Comparison of ENCODE assay signal across 14 cellular contexts in genomic region chr6:52990342-52990741, GRCh38. TPM values are rescaled to one million over a fixed set of nuclear protein-coding genes. Genes with fewer than 3 reads are reported as not detected.
DNase-seq lines count a peak whose midpoint lies in the region; ATAC-seq, FAIRE-seq and TF ChIP-seq lines count a peak whose summit lies in the region.
"Had no signal": no experiment of that assay in that cellular context is flagged by ENCODE, and none has a peak within 500 bp of the region (broad histone marks: within the 10 kb centered on the region; RNA-seq: fewer than 3 reads in every experiment).

No MANE protein-coding gene starts in this region.

- H3K4me2 ChIP-seq in GM23338 = no peak overlapping the region
- H3K4me2 ChIP-seq in keratinocyte (ENCODE audit: control insufficient read depth, extremely low read depth, insufficient read depth, low read depth, low read length) = peak overlapping the region; percentile 17

- dilution Hi-C loops in keratinocyte (cut with MboI; ENCODE audit: extremely low pct_ligation_motif_present, low sequenced_read_pairs) = no loop called here

- H3K27me3 ChIP-seq in GM23338 (ENCODE audit: insufficient read depth) (no peaks in the 10 kb centered on the region), keratinocyte (ENCODE audit: control insufficient read depth, extremely low read depth, insufficient read depth, low read length) (no peaks in the 10 kb centered on the region)
- H3K27me3 ChIP-seq: testis had no signal

- H3K9me2 ChIP-seq in GM23338 (ENCODE audit: insufficient read depth) = no peaks in the 10 kb centered on the region

- DNase-seq in Caki2 (ENCODE audit: low read depth) (peak; percentile 25), GM23338 (ENCODE audit: low spot score) (no peak), keratinocyte (ENCODE audit: low read depth, low spot score) (peak; percentile 7), COLO829 (ENCODE audit: low spot score) (no peak), NCI-H82 treated with DMSO at 0.1 percent for 48 hours (lab: John Stamatoyannopoulos, UW; ENCODE audit: unreplicated experiment) (no peak)
- DNase-seq: activated CD4-positive, alpha-beta T cell treated with anti-CD3 and anti-CD28 coated beads, Interleukin-2, amount 50 U/mL, for 4 hours; H7; mesenchymal stem cell; NCI-H187; NCI-H82; testis had no signal

- no peak overlapping the region for H3K4me3 ChIP-seq in GM23338
- H3K4me3 ChIP-seq in keratinocyte (ENCODE audit: control insufficient read depth in 2 of 3, extremely low read depth in 1 of 3, insufficient read depth in 2 of 3, low read depth in 1 of 3, low read length in 3 of 3) = no peak overlapping the region
- H3K4me3 ChIP-seq: SK-N-MC, testis had no signal

- H3K4me3 Mint-ChIP-seq in GM23338 = no peak overlapping the region
- peak overlapping the region; percentile 60 for H3K4me3 Mint-ChIP-seq in activated T-helper 17 cell treated with anti-CD3 and anti-CD28 coated beads, Interleukin-2, amount 50 U/mL, for 72 hours

- in situ Hi-C loops in Caki2 (cut with HindIII; ENCODE audit: low pct_unique_long_range_greater_than_20kb, low sequenced_read_pairs) = no loop called here

- no peaks in the 10 kb centered on the region for H3K9me3 ChIP-seq in keratinocyte (ENCODE audit: control insufficient read depth, low read depth, low read length)
- H3K9me3 ChIP-seq: testis had no signal

- H3K79me2 ChIP-seq in GM23338 (replicated peaks; ENCODE audit: insufficient read depth) = no peaks in the 10 kb centered on the region
- H3K79me2 ChIP-seq in keratinocyte (ENCODE audit: control insufficient read depth, insufficient read depth, low read length) = no peaks in the 10 kb centered on the region

- H3K27ac Mint-ChIP-seq in GM23338 = peak overlapping the region; percentile 22; the same call in 1 of the 2 replicates
- peak overlapping the region; percentile 97 for H3K27ac Mint-ChIP-seq in activated T-helper 17 cell treated with anti-CD3 and anti-CD28 coated beads, Interleukin-2, amount 50 U/mL, for 72 hours

- peaks cover 4% of the 10 kb centered on the region for H3K36me3 Mint-ChIP-seq in GM23338 (ENCODE audit: low read depth)
- H3K36me3 Mint-ChIP-seq in activated T-helper 17 cell treated with anti-CD3 and anti-CD28 coated beads, Interleukin-2, amount 50 U/mL, for 72 hours (ENCODE audit: low read depth) = peaks cover 25% of the 10 kb centered on the region

- H3F3A ChIP-seq in GM23338 (replicated peaks; ENCODE audit: low read depth) = no peaks in the 10 kb centered on the region

- H3K9ac ChIP-seq in keratinocyte (ENCODE audit: control insufficient read depth, extremely low read depth, insufficient read depth, low read length) = no peak overlapping the region

- TF ChIP-seq CTCF in GM23338 (conservative IDR thresholded peaks at IDR 0.05; ENCODE audit: low read depth in 2 of 2) (no peak), keratinocyte (optimal IDR thresholded peaks at IDR 0.05 in 1 of 3, IDR thresholded peaks at IDR 0.05 in 1 of 3, conservative IDR thresholded peaks at IDR 0.05 in 1 of 3; ENCODE audit: extremely low read depth in 1 of 3, insufficient read depth in 2 of 3, low read length in 3 of 3) (no peak)

- H2AFZ ChIP-seq in GM23338 (no peak overlapping the region), keratinocyte (ENCODE audit: control insufficient read depth, low read length) (no peak overlapping the region)

- peaks cover 10% of the 10 kb centered on the region for H3K27me3 Mint-ChIP-seq in GM23338 (ENCODE audit: insufficient read depth, low read depth, poor library complexity)
- H3K27me3 Mint-ChIP-seq in activated T-helper 17 cell treated with anti-CD3 and anti-CD28 coated beads, Interleukin-2, amount 50 U/mL, for 72 hours = peaks cover 13% of the 10 kb centered on the region

- ATAC-seq in GM23338 (no peak), GM21381 (IDR thresholded peaks at IDR 0.05; ENCODE audit: unreplicated experiment) (no peak)
- peak; percentile 70 for ATAC-seq in activated T-helper 17 cell treated with anti-CD3 and anti-CD28 coated beads, Interleukin-2, amount 50 U/mL, for 72 hours (replicated peaks)

- H3K9me1 ChIP-seq in keratinocyte (ENCODE audit: control insufficient read depth, extremely low read depth, insufficient read depth, low read length) = no peaks in the 10 kb centered on the region

- H3K36me3 ChIP-seq in GM23338 (ENCODE audit: insufficient read depth) = no peaks in the 10 kb centered on the region
- peaks cover 3 to 6% of the 10 kb centered on the region in 2 experiments for H3K36me3 ChIP-seq in keratinocyte (ENCODE audit: control insufficient read depth in 2 of 2, extremely low read depth in 1 of 2, insufficient read depth in 2 of 2, low read length in 2 of 2)

- peaks cover 20% of the 10 kb centered on the region; the same call in 2 of the 3 replicates for H3K4me1 Mint-ChIP-seq in GM23338
- H3K4me1 Mint-ChIP-seq in activated T-helper 17 cell treated with anti-CD3 and anti-CD28 coated beads, Interleukin-2, amount 50 U/mL, for 72 hours = peaks cover 33% of the 10 kb centered on the region

- peaks cover 11% of the 10 kb centered on the region; the same call in 1 of the 2 replicates for H3K4me1 ChIP-seq in GM23338 (ENCODE audit: insufficient read depth)
- peaks cover 18% of the 10 kb centered on the region for H3K4me1 ChIP-seq in keratinocyte (ENCODE audit: control insufficient read depth, extremely low read depth, insufficient read depth, low read length)

- FAIRE-seq in keratinocyte (lab: Jason Lieb, UNC) = no peak

- 0 out of 2 replicates have a peak, but pooled peaks cover 3% of the 10 kb centered on the region for H4K20me1 ChIP-seq in GM23338 (replicated peaks; ENCODE audit: insufficient read depth)
- no peaks in the 10 kb centered on the region for H4K20me1 ChIP-seq in keratinocyte (ENCODE audit: control insufficient read depth, extremely low read depth, insufficient read depth, low read length)

- H3K27ac ChIP-seq in GM23338 (ENCODE audit: low read depth) = no peak overlapping the region
- H3K27ac ChIP-seq in keratinocyte (ENCODE audit: control insufficient read depth, insufficient read depth, low read length) = no peak overlapping the region
- H3K27ac ChIP-seq: SK-N-MC had no signal

- H3K9me3 Mint-ChIP-seq in GM23338 = peaks cover 2% of the 10 kb centered on the region; the same call in 2 of the 3 replicates
- no peaks in the 10 kb centered on the region for H3K9me3 Mint-ChIP-seq in activated T-helper 17 cell treated with anti-CD3 and anti-CD28 coated beads, Interleukin-2, amount 50 U/mL, for 72 hours

TF ChIP-seq in GM23338, 12 proteins besides CTCF, POLR2A, EP300 and RAD21 (continues in another document):
- TF ChIP-seq STAT1 (IDR thresholded peaks at IDR 0.05; ENCODE audit: unreplicated experiment) (no peak), NANOG (IDR thresholded peaks at IDR 0.05; ENCODE audit: borderline replicate concordance) (no peak), EZH2 (IDR thresholded peaks at IDR 0.05; ENCODE audit: low read depth, unreplicated experiment) (no peak), REST (IDR thresholded peaks at IDR 0.05; ENCODE audit: unreplicated experiment) (no peak), ZNF331 (CRISPR knock-in tag; IDR thresholded peaks at IDR 0.05; ENCODE audit: low read depth) (no peak), POLR2AphosphoS5 (IDR thresholded peaks at IDR 0.05; ENCODE audit: low read depth) (no peak), ETS1 (IDR thresholded peaks at IDR 0.05) (no peak)

RNA-seq across cellular contexts. Expression of gene GSTA4, which starts 4.7 kb away (rescaled TPM):
- total RNA-seq in Caki2 (2014; rRNA removed; shearing (Covaris generic); ENCODE audit: low replicate concordance) = 83.6 and 89.8 TPM in 2 replicates
- 19.3 and 19.5 TPM in 2 replicates for total RNA-seq in GM23338 (2014; rRNA removed; shearing (Covaris generic))
- polyA plus RNA-seq in GM23338 (2016; fragmentation: Nextera tagmentation; extraction: Ambion mirVana) (25.0 and 29.9 TPM in 2 replicates), keratinocyte (19.2 to 40.2 TPM (median 34.2 TPM) in 3 replicates)
- total RNA-seq in activated T-helper 17 cell treated with anti-CD3 and anti-CD28 coated beads, Interleukin-2, amount 50 U/mL, for 72 hours = 1 to 10 TPM in 1 of 2 donors, under 1 TPM in 1; 0.56 to 5.2 TPM
- 20.4 TPM for polyA plus RNA-seq in keratinocyte (2011; ENCODE audit: low read depth)
- 24.1 and 36.5 TPM in 2 replicates for polyA plus RNA-seq in keratinocyte (2011; cell fraction: cytosol; rRNA removed)
- 36.9 and 40.3 TPM in 2 replicates for polyA plus RNA-seq in keratinocyte (2011; cell fraction: nucleus; rRNA removed)
- 10.9 and 13.0 TPM in 2 replicates for polyA plus RNA-seq in keratinocyte (2012; ENCODE audit: low replicate concordance)
- 0.82 to 15.2 TPM (median 8.9 TPM) in 3 replicates for polyA minus RNA-seq in keratinocyte
- 5.9 TPM for polyA minus RNA-seq in keratinocyte (2011; cell fraction: cytosol; rRNA and poly(A)+ RNA removed)
- 2.8 and 5.1 TPM in 2 replicates for polyA minus RNA-seq in keratinocyte (2011; cell fraction: nucleus; rRNA and poly(A)+ RNA removed)

Comparison
In these comparisons a context has a peak if more than half of its experiments do, and no peak if none do; other contexts are left out.
1. DNase-seq: peak in Caki2 (single experiment) and keratinocyte (single experiment); none in GM23338 (single experiment), COLO829 (single experiment) and NCI-H82 treated with DMSO at 0.1 percent for 48 hours (single experiment).